8 cellular contexts compared by ENCODE assay signal in the genomic region with DNA sequence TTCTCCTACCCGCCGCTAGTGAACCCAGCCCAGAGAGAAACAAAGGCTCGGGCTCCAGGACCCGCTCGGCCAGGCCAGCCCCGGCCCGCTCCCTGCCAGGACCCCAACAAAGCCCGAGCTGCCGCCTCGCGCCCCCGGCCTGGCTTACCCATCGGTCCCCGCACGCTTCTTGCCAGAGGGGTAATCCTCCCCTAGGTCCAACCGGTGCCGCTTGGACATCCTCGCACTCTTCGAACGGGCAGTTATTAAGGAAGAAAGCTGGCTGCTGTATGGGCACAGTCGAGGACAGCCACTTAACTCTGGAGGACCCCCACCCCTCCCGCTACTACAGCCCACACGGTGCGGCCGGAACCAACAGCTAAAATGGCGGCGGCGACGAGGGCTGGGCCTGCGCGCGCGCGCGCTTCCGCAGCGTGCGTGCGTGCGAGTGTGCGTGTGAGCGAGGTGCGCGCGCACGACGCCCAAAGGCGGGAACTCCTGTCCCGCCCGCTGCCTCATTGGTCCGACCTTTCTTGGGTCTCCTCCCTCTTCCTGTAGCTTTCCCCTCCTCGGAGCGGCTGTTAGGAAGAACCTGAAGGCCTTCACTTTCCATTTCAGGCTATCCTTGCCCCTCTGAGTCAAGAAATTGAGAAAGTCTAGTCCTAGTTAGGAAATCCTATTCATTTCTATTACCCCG. TPM values are rescaled to one million over a fixed set of nuclear protein-coding genes. Genes with fewer than 3 reads are reported as not detected.
DNase-seq lines count a peak whose midpoint lies in the region; ATAC-seq and TF ChIP-seq lines count a peak whose summit lies in the region.

Gene DHX15, minus strand, starts transcription at position 380 of the 676 bp plus-strand sequence. Its CDS starts 161 bp downstream, at position 219.

- H3K4me3 Mint-ChIP-seq in immature natural killer cell: peak within 1 kb of the TSS; percentile 92 to 100 (median 96)

- peak; percentile 82 for ATAC-seq in HG03196 (IDR thresholded peaks at IDR 0.05; ENCODE audit: unreplicated experiment)

- DNase-seq in AG08396 (ENCODE audit: low spot score) (peak; percentile 95), NCI-H345 (lab: John Stamatoyannopoulos, UW) (peak; percentile 93), immature natural killer cell (peak; percentile 89 to 93 (median 91)), smooth muscle cell of the brain vasculature (ENCODE audit: low read depth, low spot score) (peak; percentile 93)
- peak; percentile 79 to 88 (median 87) for DNase-seq in activated CD4-positive, CD25-positive, alpha-beta regulatory T cell (lab: John Stamatoyannopoulos, UW)
- peak; percentile 91 for DNase-seq in central memory CD4-positive, alpha-beta T cell

- in situ Hi-C loops in GM18951 (cut with MboI; ENCODE audit: low sequenced_read_pairs, unreplicated experiment): no loop called here

- peaks cover 6 to 11% (median 7%) of the 10 kb centered on the region in 3 donors for H3K27me3 Mint-ChIP-seq in immature natural killer cell (ENCODE audit: low read depth in 3 of 3)

- TF ChIP-seq POLR2A in GM18951 (IDR thresholded peaks at IDR 0.05; ENCODE audit: extremely low read depth, insufficient read depth, insufficient read length): peak; percentile 88

- H3K36me3 Mint-ChIP-seq in immature natural killer cell: no peaks in the 10 kb centered on the region

- peaks cover 45 to 50% of the 10 kb centered on the region in 2 donors for H3K4me1 Mint-ChIP-seq in immature natural killer cell

- H3K27ac Mint-ChIP-seq in immature natural killer cell: peak within 1 kb of the TSS; percentile 91 to 99 (median 97)

- H3K9me3 Mint-ChIP-seq in immature natural killer cell: no peaks in the 10 kb centered on the region

RNA-seq across cellular contexts. Expression of gene DHX15, which starts in this region (rescaled TPM):
- polyA plus RNA-seq in immature natural killer cell: 10 to 100 TPM; 41.7 to 71.4 (median 65.4) TPM

Comparison
In these comparisons a context has a peak if more than half of its experiments do, and no peak if none do; other contexts are left out.
1. Peak in every context shown above with its lines: DNase-seq and ATAC-seq.